ENCODE assay signal across 26 cellular contexts in genomic region chr9:132036521-132036920, GRCh38.
"Had no signal": no experiment of that assay in that cellular context is flagged by ENCODE, and none has a peak within 500 bp of the region (broad histone marks: within the 10 kb centered on the region; RNA-seq: fewer than 3 reads in every experiment).

No MANE protein-coding gene starts in this region.

- DNase-seq: effector CD8-positive, alpha-beta T cell; endodermal cell; foreskin fibroblast; gastrocnemius medialis; head of caudate nucleus; natural killer cell; stimulated activated CD4-positive, alpha-beta T cell treated with anti-CD3 and anti-CD28 coated beads, Interleukin-12 subunit alpha, Interleukin-12 subunit beta, amount 100 ng/mL, for 4 hours; stimulated activated CD4-positive, alpha-beta T cell treated with anti-CD3 and anti-CD28 coated beads, Interleukin-1b, Interleukin-23, amount 100 ng/mL, for 48 hours; stimulated activated CD4-positive, alpha-beta T cell treated with anti-CD3 and anti-CD28 coated beads, Interleukin-4, amount 100 ng/mL, for 1 hour; stimulated activated CD8-positive, alpha-beta memory T cell treated with anti-CD3 and anti-CD28 coated beads, Interleukin-4, amount 100 ng/mL, for 48 hours; stimulated activated naive CD4-positive, alpha-beta T cell; stimulated activated naive CD8-positive, alpha-beta T cell treated with anti-CD3 and anti-CD28 coated beads, Interleukin-15, amount 100 ng/mL, for 72 hours; transverse colon had no signal

- H3K4me3 ChIP-seq: gastrocnemius medialis, lung, neural progenitor cell, prostate gland, right atrium auricular region, smooth muscle cell, suprapubic skin, transverse colon, vagina had no signal

- H3K27ac ChIP-seq: epithelial cell of prostate, gastrocnemius medialis, neural progenitor cell, parathyroid adenoma, prostate gland, right atrium auricular region, suprapubic skin, transverse colon, vagina had no signal

- H3K27me3 Mint-ChIP-seq: dendritic cell treated with granulocyte-macrophage colony-stimulating factor and Interleukin-4, amounts not matched to agents 40 ng/mL and 50 ng/mL, for 4 days; memory B cell; stimulated activated naive CD8-positive, alpha-beta T cell treated with anti-CD3 and anti-CD28 coated beads, Interleukin-15, amount 100 ng/mL, for 72 hours had no signal

- H3K27ac Mint-ChIP-seq: dendritic cell treated with granulocyte-macrophage colony-stimulating factor and Interleukin-4, amounts not matched to agents 40 ng/mL and 50 ng/mL, for 4 days; endodermal cell; memory B cell; natural killer cell; neural progenitor cell had no signal

- H3K4me1 ChIP-seq: neural progenitor cell, parathyroid adenoma, prostate gland, suprapubic skin, transverse colon had no signal

- H3K27me3 ChIP-seq: gastrocnemius medialis, neural progenitor cell, right atrium auricular region, suprapubic skin, transverse colon, vagina had no signal

- ATAC-seq: esophagus mucosa; gastrocnemius medialis; natural killer cell; sciatic nerve; stimulated activated naive CD8-positive, alpha-beta T cell treated with anti-CD3 and anti-CD28 coated beads, Interleukin-15, amount 100 ng/mL, for 72 hours had no signal

- H3K4me3 Mint-ChIP-seq: dendritic cell treated with granulocyte-macrophage colony-stimulating factor and Interleukin-4, amounts not matched to agents 40 ng/mL and 50 ng/mL, for 4 days; endodermal cell; memory B cell; natural killer cell; neural progenitor cell; stimulated activated naive CD8-positive, alpha-beta T cell treated with anti-CD3 and anti-CD28 coated beads, Interleukin-15, amount 100 ng/mL, for 72 hours had no signal

- H3K9me3 ChIP-seq: gastrocnemius medialis, prostate gland, right atrium auricular region, suprapubic skin, transverse colon, vagina had no signal

- H3K9me3 Mint-ChIP-seq: dendritic cell treated with granulocyte-macrophage colony-stimulating factor and Interleukin-4, amounts not matched to agents 40 ng/mL and 50 ng/mL, for 4 days; endodermal cell; memory B cell; natural killer cell; neural progenitor cell; stimulated activated naive CD8-positive, alpha-beta T cell treated with anti-CD3 and anti-CD28 coated beads, Interleukin-15, amount 100 ng/mL, for 72 hours had no signal

- H3K36me3 Mint-ChIP-seq: natural killer cell, neural progenitor cell had no signal

- H3K36me3 ChIP-seq: gastrocnemius medialis, neural progenitor cell, prostate gland, right atrium auricular region, suprapubic skin, transverse colon, vagina had no signal
